Comparison of ENCODE assay signal across 10 cellular contexts in the genomic region with DNA sequence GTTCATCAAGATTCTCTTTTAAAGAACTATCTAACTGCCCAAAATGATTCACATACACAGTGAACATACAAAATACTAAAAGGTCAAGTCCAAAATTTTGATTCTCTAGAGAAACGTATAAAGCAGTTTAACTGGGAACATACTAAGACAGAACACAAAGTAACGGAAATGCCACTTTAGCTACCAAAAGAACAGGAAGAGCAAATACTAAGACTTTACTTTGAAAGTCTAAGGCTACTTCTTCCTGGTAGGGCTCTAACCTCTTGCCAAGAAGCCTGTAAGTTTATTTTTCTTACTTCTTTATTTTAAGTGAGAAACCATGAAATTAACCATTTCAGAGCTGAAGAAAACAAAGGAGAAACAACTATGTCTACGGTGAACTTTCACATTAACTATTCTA. TPM values are rescaled to one million over a fixed set of nuclear protein-coding genes. Genes with fewer than 3 reads are reported as not detected.
DNase-seq lines count a peak whose midpoint lies in the region; ATAC-seq, FAIRE-seq and TF ChIP-seq lines count a peak whose summit lies in the region.
"Had no signal": no experiment of that assay in that cellular context is flagged by ENCODE, and none has a peak within 500 bp of the region (broad histone marks: within the 10 kb centered on the region; RNA-seq: fewer than 3 reads in every experiment).

No MANE protein-coding gene starts in this region.

- H3K36me3 Mint-ChIP-seq in activated T-cell treated with anti-CD3 and anti-CD28 coated beads, Interleukin-2, amount 50 U/mL, for 4 hours (ENCODE audit: insufficient read depth), result peaks cover 29% of the 10 kb centered on the region

- CTCF ChIA-PET in HepG2 (lab: Yijun Ruan, JAX; ENCODE audit: low intra/inter-chr PET ratio, low total read pairs), result no interaction called here

- H2AFZ ChIP-seq in HepG2 (ENCODE audit: low read length), result no peak overlapping the region

- H3K9me3 Mint-ChIP-seq in activated T-cell treated with anti-CD3 and anti-CD28 coated beads, Interleukin-2, amount 50 U/mL, for 4 hours, result no peaks in the 10 kb centered on the region

- intact Hi-C loops in HepG2 (cut with micrococcal nuclease; ENCODE audit: unreplicated experiment), result loop anchor here (10.0 kb wide), 1 partner anchor 438 kb away; the partner anchor contains the start of genes DLG2 and TMEM126B
- intact Hi-C loops in transverse colon (cut with DNase I; ENCODE audit: low total_unique reads), result no loop called here
- intact Hi-C loops in ovary (cut with DNase I), result loop anchor here in 1 of 4 donors (10.0 kb wide), 1 partner anchor 112 kb away; no protein-coding TSS in a partner anchor

- peak overlapping the region; percentile 75 for H3K4me3 Mint-ChIP-seq in activated T-cell treated with anti-CD3 and anti-CD28 coated beads, Interleukin-2, amount 50 U/mL, for 4 hours

- peaks cover 100% of the 10 kb centered on the region for H3K79me2 ChIP-seq in HepG2 (ENCODE audit: insufficient read depth, low read length)

- no peaks in the 10 kb centered on the region for H3K27me3 Mint-ChIP-seq in activated T-cell treated with anti-CD3 and anti-CD28 coated beads, Interleukin-2, amount 50 U/mL, for 4 hours (ENCODE audit: low read depth)

- H3K9ac ChIP-seq in adipocyte (ENCODE audit: low read length) (peak overlapping the region; percentile 9), HepG2 (ENCODE audit: insufficient read depth, low read depth, low read length) (no peak overlapping the region)

- no peak overlapping the region for H3K27ac ChIP-seq in HepG2 (ENCODE audit: extremely low read length, insufficient read depth, low read length)
- H3K27ac ChIP-seq in transverse colon, result peak overlapping the region; percentile 33 to 99 (median 66)
- H3K27ac ChIP-seq in ovary, result no peak overlapping the region

- TF ChIP-seq RAD21 in HepG2 (CRISPR knock-in tag; IDR thresholded peaks at IDR 0.05), result no peak

- no peak for FAIRE-seq in HepG2 (lab: Jason Lieb, UNC)
- FAIRE-seq: colon had no signal

- TF ChIP-seq CTCF in HepG2 (CRISPR knock-in tag; IDR thresholded peaks at IDR 0.05) (no peak), transverse colon (IDR thresholded peaks at IDR 0.05) (no peak), ovary (IDR thresholded peaks at IDR 0.05) (no peak)

- POLR2A ChIA-PET in HepG2 (lab: Yijun Ruan, JAX), result no interaction called here

- BruUV-seq in HepG2 (replicated peaks; lab: Mats Ljungman, UMichigan), result no TSS peak

- DNase-seq in activated T-cell treated with anti-CD3 and anti-CD28 coated beads, Interleukin-2, amount 50 U/mL, for 4 hours, result no peak
- DNase-seq in activated T-cell treated with anti-CD3 and anti-CD28 coated beads, Interleukin-2, amount 50 U/mL, for 1 hour, result no peak
- peak; percentile 23 for DNase-seq in adipocyte (ENCODE audit: low read depth)
- DNase-seq in HepG2 (ENCODE audit: low spot score), result no peak
- DNase-seq in transverse colon, result no peak
- DNase-seq in ovary, result no peak
- DNase-seq in ecto neural progenitor cell (ENCODE audit: low spot score), result no peak
- DNase-seq in A172 (ENCODE audit: low spot score), result no peak
- DNase-seq: NCI-H1436 treated with DMSO at 0.1 percent for 48 hours had no signal

- no peak overlapping the region for H3K4me2 ChIP-seq in HepG2 (ENCODE audit: low read depth, low read length)

- 94% methylated on average over 3 of the region's 3 CpGs for WGBS in HepG2 (ENCODE audit: low lambda C conversion rate)
- WGBS in transverse colon (ENCODE audit: low coverage in 1 of 2), 2 donors, result 44 to 61% methylated on average over 3 of the region's 3 CpGs
- 22 to 41% (median 32%) methylated on average over 3 of the region's 3 CpGs for WGBS in ovary, 3 donors

- in situ Hi-C loops in HepG2 (cut with HindIII; ENCODE audit: extremely low pct_ligation_motif_present, low pct_unique_long_range_greater_than_20kb), result no loop called here
- in situ Hi-C loops in transverse colon (cut with MboI; ENCODE audit: low pct_ligation_motif_present in 1 of 4, low pct_unique_long_range_greater_than_20kb in 1 of 4, low sequenced_read_pairs in 3 of 4), result no loop called here

- H3K36me3 ChIP-seq in adipocyte (ENCODE audit: control insufficient read depth, insufficient read depth, low read length, severe bottlenecking), result no peaks in the 10 kb centered on the region
- no peaks in the 10 kb centered on the region for H3K36me3 ChIP-seq in HepG2 (replicated peaks in 1 of 2; ENCODE audit: control insufficient read depth in 1 of 2, insufficient read depth in 2 of 2, low read length in 2 of 2)
- no peaks in the 10 kb centered on the region for H3K36me3 ChIP-seq in transverse colon
- no peaks in the 10 kb centered on the region for H3K36me3 ChIP-seq in ovary

- peaks cover 72% of the 10 kb centered on the region for H3K4me1 Mint-ChIP-seq in activated T-cell treated with anti-CD3 and anti-CD28 coated beads, Interleukin-2, amount 50 U/mL, for 4 hours (ENCODE audit: low read depth)

- peaks cover 65% of the 10 kb centered on the region for H3K4me1 ChIP-seq in adipocyte (ENCODE audit: control insufficient read depth, insufficient read depth, low read length)
- H3K4me1 ChIP-seq in HepG2 (ENCODE audit: insufficient read depth, low read length), result peaks cover 67% of the 10 kb centered on the region
- peaks cover 18 to 89% (median 50%) of the 10 kb centered on the region in 4 donors for H3K4me1 ChIP-seq in transverse colon
- peaks cover 7% of the 10 kb centered on the region for H3K4me1 ChIP-seq in ovary (ENCODE audit: insufficient read depth)

- peak overlapping the region; percentile 99 for H3K4me3 ChIP-seq in adipocyte (ENCODE audit: low read length)
- no peak overlapping the region; a peak in 1 of 6 replicates for H3K4me3 ChIP-seq in HepG2 (replicated peaks in 1 of 3; ENCODE audit: insufficient read depth in 1 of 3, low read depth in 2 of 3, low read length in 3 of 3)
- peak overlapping the region in 1 of 4 donors; percentile 19 for H3K4me3 ChIP-seq in transverse colon
- H3K4me3 ChIP-seq in ovary, result no peak overlapping the region

- TF ChIP-seq POLR2A in HepG2 (IDR thresholded peaks at IDR 0.05; ENCODE audit: insufficient read depth in 1 of 2, low read depth in 2 of 2, low read length in 2 of 2), result no peak
- TF ChIP-seq POLR2A in transverse colon (IDR thresholded peaks at IDR 0.05), result no peak
- no peak for TF ChIP-seq POLR2A in ovary (IDR thresholded peaks at IDR 0.05)

- no peaks in the 10 kb centered on the region for H3K27me3 ChIP-seq in adipocyte (replicated peaks; ENCODE audit: control insufficient read depth, insufficient read depth, low read length)
- H3K27me3 ChIP-seq in HepG2 (ENCODE audit: control insufficient read depth in 1 of 2, insufficient read depth in 2 of 2, low read length in 2 of 2), result no peaks in the 10 kb centered on the region; a peak in 1 of 5 replicates
- no peaks in the 10 kb centered on the region for H3K27me3 ChIP-seq in transverse colon
- H3K27me3 ChIP-seq in ovary, result no peaks in the 10 kb centered on the region

- peaks cover 89% of the 10 kb centered on the region for H4K20me1 ChIP-seq in HepG2 (ENCODE audit: insufficient read depth, low read length)

- ATAC-seq in activated T-cell treated with anti-CD3 and anti-CD28 coated beads, Interleukin-2, amount 50 U/mL, for 4 hours, result no peak
- no peak for ATAC-seq in HepG2

- TF ChIP-seq EP300 in HepG2 (IDR thresholded peaks at IDR 0.05; ENCODE audit: low read depth in 2 of 2, low read length in 2 of 2) (no peak), HepG2 (CRISPR knock-in tag; IDR thresholded peaks at IDR 0.05; ENCODE audit: borderline replicate concordance) (no peak), transverse colon (IDR thresholded peaks at IDR 0.05; ENCODE audit: low read depth) (no peak), ovary (IDR thresholded peaks at IDR 0.05) (no peak)

- H3K9me3 ChIP-seq in adipocyte (ENCODE audit: control insufficient read depth, low read length) (no peaks in the 10 kb centered on the region), HepG2 (ENCODE audit: low read length) (no peaks in the 10 kb centered on the region), transverse colon (no peaks in the 10 kb centered on the region), ovary (no peaks in the 10 kb centered on the region)

TF ChIP-seq in HepG2, 621 proteins besides CTCF, POLR2A, EP300 and RAD21:
- TF ChIP-seq ZNF724P (CRISPR knock-in tag; IDR thresholded peaks at IDR 0.05; ENCODE audit: borderline replicate concordance), result no peak
- TF ChIP-seq ERF (CRISPR knock-in tag; IDR thresholded peaks at IDR 0.05), result no peak
- peak; percentile 43; the same call in 1 of the 2 replicates for TF ChIP-seq ZNF652 (CRISPR knock-in tag; IDR thresholded peaks at IDR 0.05; ENCODE audit: borderline replicate concordance, low read depth)

RNA-seq across cellular contexts. Expression of gene PICALM, which starts 6.2 kb away (rescaled TPM):
- 100 to 1,000 TPM in 1 of 3 donors, 10 to 100 TPM in 2; 96.2 to 105 (median 97.6) TPM for total RNA-seq in activated T-cell treated with anti-CD3 and anti-CD28 coated beads, Interleukin-2, amount 50 U/mL, for 4 hours
- total RNA-seq in HepG2 (2016; rRNA removed; fragmentation: Illumina TruSeq; extraction: Trizol), result 97.6 and 122 TPM in 2 replicates
- total RNA-seq in HepG2 (2016; cell fraction: cytosol; rRNA removed; fragmentation: Illumina TruSeq; extraction: Trizol; ENCODE audit: low read depth), result 185 and 210 TPM in 2 replicates
- total RNA-seq in HepG2 (2016; cell fraction: insoluble cytoplasmic fraction; rRNA removed; fragmentation: Illumina TruSeq; extraction: Trizol), result 99.5 and 114 TPM in 2 replicates
- total RNA-seq in HepG2 (2016; cell fraction: membrane; rRNA removed; fragmentation: Illumina TruSeq; extraction: Trizol), result 78.0 and 99.1 TPM in 2 replicates
- 105 and 121 TPM in 2 replicates for total RNA-seq in HepG2 (2016; cell fraction: nucleus; rRNA removed; fragmentation: Illumina TruSeq; extraction: Trizol)
- 148 and 154 TPM in 2 replicates for polyA plus RNA-seq in HepG2 (2011; rRNA removed)
- 71.2 and 106 TPM in 2 replicates for polyA plus RNA-seq in HepG2 (2011; cell fraction: cytosol; rRNA removed)
- 84.2 and 123 TPM in 2 replicates for polyA plus RNA-seq in HepG2 (2011; cell fraction: nucleus; rRNA removed)
- polyA plus RNA-seq in HepG2 (2012), result 83.5 and 95.3 TPM in 2 replicates
- polyA plus RNA-seq in HepG2 (2016; cell fraction: cytosol; fragmentation: Illumina TruSeq; extraction: Trizol; ENCODE audit: low read depth), result 4.3 and 4.7 TPM in 2 replicates
- 105 and 110 TPM in 2 replicates for polyA plus RNA-seq in HepG2 (2016; cell fraction: insoluble cytoplasmic fraction; fragmentation: Illumina TruSeq; extraction: Trizol; ENCODE audit: low read depth)
- polyA plus RNA-seq in HepG2 (2016; cell fraction: membrane; fragmentation: Illumina TruSeq; extraction: Trizol; ENCODE audit: low read depth), result 15.5 and 17.4 TPM in 2 replicates
- 70.7 and 87.4 TPM in 2 replicates for polyA plus RNA-seq in HepG2 (2016; cell fraction: nucleus; fragmentation: Illumina TruSeq; extraction: Trizol; ENCODE audit: insufficient read depth, low read depth)
- 247 and 783 TPM in 2 replicates for polyA minus RNA-seq in HepG2 (2011; rRNA and poly(A)+ RNA removed; ENCODE audit: low replicate concordance)
- 130 and 147 TPM in 2 replicates for polyA minus RNA-seq in HepG2 (2011; cell fraction: cytosol; rRNA and poly(A)+ RNA removed)
- 306 and 365 TPM in 2 replicates for polyA minus RNA-seq in HepG2 (2011; cell fraction: nucleus; rRNA and poly(A)+ RNA removed)
- total RNA-seq in transverse colon, result 100 to 1,000 TPM; 148 to 244 (median 221) TPM
- total RNA-seq in ovary, result 100 to 1,000 TPM; 176 to 274 (median 206) TPM
- 100 to 1,000 TPM; 103 to 250 TPM for polyA plus RNA-seq in ovary
- 182 and 196 TPM in 2 replicates for total RNA-seq in A172 (2014; rRNA removed; shearing (Covaris generic))

Comparison
In these comparisons a context has a peak if more than half of its experiments do, and no peak if none do; other contexts are left out.
1. H3K27ac ChIP-seq: peak in transverse colon (4 of 4); none in HepG2 (single experiment) and ovary (0 of 2).